Comparison of ENCODE assay signal across 16 cellular contexts in the genomic region with DNA sequence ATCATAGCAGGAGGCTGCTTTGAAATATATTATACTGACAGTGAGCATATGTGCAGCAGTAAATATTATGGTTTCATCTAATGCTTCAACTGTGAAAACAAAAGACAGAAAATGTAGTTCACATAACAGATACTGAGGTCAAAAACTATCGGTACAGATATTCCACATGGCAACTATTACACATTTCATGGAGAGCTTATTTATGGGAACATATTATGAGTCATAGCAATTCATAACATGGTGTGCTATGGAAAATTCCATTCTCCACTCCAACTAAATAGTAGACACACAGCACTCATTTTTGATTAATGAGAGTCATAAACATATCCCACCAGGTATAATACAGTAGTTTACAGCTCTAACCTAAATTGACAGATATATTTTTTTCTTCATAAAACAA.
DNase-seq lines count a peak whose midpoint lies in the region; ATAC-seq, FAIRE-seq and TF ChIP-seq lines count a peak whose summit lies in the region.
"Had no signal": no experiment of that assay in that cellular context is flagged by ENCODE, and none has a peak within 500 bp of the region (broad histone marks: within the 10 kb centered on the region; RNA-seq: fewer than 3 reads in every experiment).

No MANE protein-coding gene starts in this region.

- no peak for TF ChIP-seq POLR2A in esophagus muscularis mucosa (IDR thresholded peaks at IDR 0.05; ENCODE audit: low read depth)

- H3K9me3 ChIP-seq in esophagus muscularis mucosa = no peaks in the 10 kb centered on the region

- DNase-seq in A172 (ENCODE audit: low spot score) = peak; percentile 23
- peak; percentile 46 for DNase-seq in RPMI7951 (ENCODE audit: low read depth)
- no peak for DNase-seq in esophagus muscularis mucosa (ENCODE audit: extremely low spot score)
- no peak for DNase-seq in omental fat pad (ENCODE audit: low spot score)
- DNase-seq in T-helper 2 cell = no peak
- DNase-seq in D721Med (ENCODE audit: insufficient read length, low spot score) = no peak
- DNase-seq: activated CD4-positive, alpha-beta T cell treated with anti-CD3 and anti-CD28 coated beads for 4 hours; DMS79; H7; NCI-H1694 treated with DMSO at 0.1 percent for 48 hours had no signal

- no peak for FAIRE-seq in D721Med (lab: Jason Lieb, UNC)
- FAIRE-seq: GM12892, GM19239, K562, urothelium cell line had no signal

- no peak overlapping the region for H3K4me3 ChIP-seq in esophagus muscularis mucosa
- H3K4me3 ChIP-seq: K562 had no signal

- TF ChIP-seq CTCF in esophagus muscularis mucosa (IDR thresholded peaks at IDR 0.05) = no peak
- TF ChIP-seq CTCF in omental fat pad (IDR thresholded peaks at IDR 0.05) = no peak
- no peak for TF ChIP-seq CTCF in D721Med (IDR thresholded peaks at IDR 0.05; ENCODE audit: insufficient read depth, missing control alignments)

- peak overlapping the region; percentile 64 to 79 (median 69) for H3K27ac ChIP-seq in esophagus muscularis mucosa (replicated peaks in 1 of 4)

- no peaks in the 10 kb centered on the region for H3K27me3 ChIP-seq in esophagus muscularis mucosa

- ATAC-seq in omental fat pad (ENCODE audit: low FRiP score) (peak; percentile 74), HG02840 (IDR thresholded peaks at IDR 0.05; ENCODE audit: low FRiP score, unreplicated experiment) (no peak), GM21576 (IDR thresholded peaks at IDR 0.05; ENCODE audit: unreplicated experiment) (no peak)
- ATAC-seq: K562 had no signal

- 29% methylated on average over 1 of the region's 1 CpG for WGBS in esophagus muscularis mucosa

- no peaks in the 10 kb centered on the region for H3K36me3 ChIP-seq in esophagus muscularis mucosa

- intact Hi-C loops in esophagus muscularis mucosa (cut with DNase I) = no loop called here

- no peak for TF ChIP-seq EP300 in esophagus muscularis mucosa (IDR thresholded peaks at IDR 0.05)

- H3K4me1 ChIP-seq in esophagus muscularis mucosa = peaks cover 27 to 58% (median 51%) of the 10 kb centered on the region in 4 donors

Comparison
In these comparisons a context has a peak if more than half of its experiments do, and no peak if none do; other contexts are left out.
1. DNase-seq: peak in A172 (single experiment) and RPMI7951 (single experiment); none in esophagus muscularis mucosa (single experiment), omental fat pad (single experiment), T-helper 2 cell (0 of 5) and D721Med (single experiment).